Comparison of ENCODE assay signal across 20 cellular contexts in genomic region chr2:80059381-80059907, GRCh38.
"Had no signal": no experiment of that assay in that cellular context is flagged by ENCODE, and none has a peak within 500 bp of the region (broad histone marks: within the 10 kb centered on the region; RNA-seq: fewer than 3 reads in every experiment).

No MANE protein-coding gene starts in this region.

- H3K36me3 Mint-ChIP-seq: activated CD8-positive, alpha-beta memory T cell treated with anti-CD3 and anti-CD28 coated beads, Interleukin-2, amount 10 ng/mL, durations not matched to agents 7 days and 5 days; activated naive CD8-positive, alpha-beta T cell treated with anti-CD3 and anti-CD28 coated beads for 36 hours; naive thymus-derived CD8-positive, alpha-beta T cell; stimulated activated memory B cell treated with anti-CD40 and anti-IgM and Interleukin-4, amounts not matched to agents 10 μg/mL and 1 μg/mL and 100 μg/mL, for 72 hours had no signal

- H3K36me3 ChIP-seq: cardiac muscle cell, neutrophil, spleen, upper lobe of left lung had no signal

- H3K4me1 ChIP-seq: foreskin keratinocyte, parathyroid adenoma, spleen, testis had no signal

- H3K4me3 Mint-ChIP-seq: activated CD4-positive, alpha-beta memory T cell treated with anti-CD3 and anti-CD28 coated beads, Interleukin-2, amount 10 ng/mL, durations not matched to agents 7 days and 5 days; activated CD8-positive, alpha-beta memory T cell treated with anti-CD3 and anti-CD28 coated beads, Interleukin-2, amount 10 ng/mL, durations not matched to agents 7 days and 5 days; activated naive CD8-positive, alpha-beta T cell treated with anti-CD3 and anti-CD28 coated beads for 36 hours; naive thymus-derived CD8-positive, alpha-beta T cell; stimulated activated memory B cell treated with anti-CD40 and anti-IgM and Interleukin-4, amounts not matched to agents 10 μg/mL and 1 μg/mL and 100 μg/mL, for 72 hours had no signal

- H3K27me3 ChIP-seq: cardiac muscle cell, foreskin keratinocyte, neutrophil, spleen, testis, upper lobe of left lung had no signal

- H2AFZ ChIP-seq: parathyroid adenoma had no signal

- H3K27ac ChIP-seq: cardiac muscle cell, foreskin keratinocyte, neutrophil, parathyroid adenoma, spleen, testis, upper lobe of left lung had no signal

- ATAC-seq: activated CD8-positive, alpha-beta memory T cell treated with anti-CD3 and anti-CD28 coated beads, Interleukin-2, amount 10 ng/mL, durations not matched to agents 7 days and 5 days; foreskin keratinocyte; naive thymus-derived CD8-positive, alpha-beta T cell; stimulated activated memory B cell treated with anti-CD40 and anti-IgM and Interleukin-4, amounts not matched to agents 10 μg/mL and 1 μg/mL and 100 μg/mL, for 72 hours had no signal

- H3K27me3 Mint-ChIP-seq: activated CD4-positive, alpha-beta memory T cell treated with anti-CD3 and anti-CD28 coated beads, Interleukin-2, amount 10 ng/mL, durations not matched to agents 7 days and 5 days; activated CD8-positive, alpha-beta memory T cell treated with anti-CD3 and anti-CD28 coated beads, Interleukin-2, amount 10 ng/mL, durations not matched to agents 7 days and 5 days; activated naive CD8-positive, alpha-beta T cell treated with anti-CD3 and anti-CD28 coated beads for 36 hours; stimulated activated memory B cell treated with anti-CD40 and anti-IgM and Interleukin-4, amounts not matched to agents 10 μg/mL and 1 μg/mL and 100 μg/mL, for 72 hours had no signal

- H3K9me3 ChIP-seq: neutrophil, spleen, testis, upper lobe of left lung had no signal

- H3K4me1 Mint-ChIP-seq: activated CD4-positive, alpha-beta memory T cell treated with anti-CD3 and anti-CD28 coated beads, Interleukin-2, amount 10 ng/mL, durations not matched to agents 7 days and 5 days; activated CD8-positive, alpha-beta memory T cell treated with anti-CD3 and anti-CD28 coated beads, Interleukin-2, amount 10 ng/mL, durations not matched to agents 7 days and 5 days; activated naive CD8-positive, alpha-beta T cell treated with anti-CD3 and anti-CD28 coated beads for 36 hours; naive thymus-derived CD8-positive, alpha-beta T cell; stimulated activated memory B cell treated with anti-CD40 and anti-IgM and Interleukin-4, amounts not matched to agents 10 μg/mL and 1 μg/mL and 100 μg/mL, for 72 hours had no signal

- H3K27ac Mint-ChIP-seq: activated CD4-positive, alpha-beta memory T cell treated with anti-CD3 and anti-CD28 coated beads, Interleukin-2, amount 10 ng/mL, durations not matched to agents 7 days and 5 days; activated CD8-positive, alpha-beta memory T cell treated with anti-CD3 and anti-CD28 coated beads, Interleukin-2, amount 10 ng/mL, durations not matched to agents 7 days and 5 days; activated naive CD8-positive, alpha-beta T cell treated with anti-CD3 and anti-CD28 coated beads for 36 hours; stimulated activated memory B cell treated with anti-CD40 and anti-IgM and Interleukin-4, amounts not matched to agents 10 μg/mL and 1 μg/mL and 100 μg/mL, for 72 hours had no signal

- H3K9me3 Mint-ChIP-seq: activated CD4-positive, alpha-beta memory T cell treated with anti-CD3 and anti-CD28 coated beads, Interleukin-2, amount 10 ng/mL, durations not matched to agents 7 days and 5 days; activated naive CD8-positive, alpha-beta T cell treated with anti-CD3 and anti-CD28 coated beads for 36 hours had no signal

- H3K4me3 ChIP-seq: cardiac muscle cell, spleen, testis, upper lobe of left lung had no signal

- H3K79me2 ChIP-seq: parathyroid adenoma had no signal

- H3K9ac ChIP-seq: parathyroid adenoma had no signal

- DNase-seq: activated CD4-positive, alpha-beta memory T cell treated with anti-CD3 and anti-CD28 coated beads, Interleukin-2, amount 10 ng/mL, durations not matched to agents 7 days and 5 days; activated CD4-positive, alpha-beta T cell treated with anti-CD3 and anti-CD28 coated beads for 48 hours; activated CD4-positive, CD25-positive, alpha-beta regulatory T cell; activated CD8-positive, alpha-beta memory T cell treated with anti-CD3 and anti-CD28 coated beads, Interleukin-2, amount 10 ng/mL, durations not matched to agents 7 days and 5 days; activated naive CD4-positive, alpha-beta T cell; activated naive CD8-positive, alpha-beta T cell treated with anti-CD3 and anti-CD28 coated beads for 36 hours; amniotic stem cell; foreskin keratinocyte; hippocampal formation; naive thymus-derived CD8-positive, alpha-beta T cell; spleen; stimulated activated CD4-positive, alpha-beta T cell treated with anti-CD3 and anti-CD28 coated beads, Interleukin-4, amount 100 ng/mL, for 4 hours; T-helper 1 cell; T-helper 9 cell; testis; upper lobe of left lung had no signal
